8 cellular contexts compared by ENCODE assay signal in the genomic region with DNA sequence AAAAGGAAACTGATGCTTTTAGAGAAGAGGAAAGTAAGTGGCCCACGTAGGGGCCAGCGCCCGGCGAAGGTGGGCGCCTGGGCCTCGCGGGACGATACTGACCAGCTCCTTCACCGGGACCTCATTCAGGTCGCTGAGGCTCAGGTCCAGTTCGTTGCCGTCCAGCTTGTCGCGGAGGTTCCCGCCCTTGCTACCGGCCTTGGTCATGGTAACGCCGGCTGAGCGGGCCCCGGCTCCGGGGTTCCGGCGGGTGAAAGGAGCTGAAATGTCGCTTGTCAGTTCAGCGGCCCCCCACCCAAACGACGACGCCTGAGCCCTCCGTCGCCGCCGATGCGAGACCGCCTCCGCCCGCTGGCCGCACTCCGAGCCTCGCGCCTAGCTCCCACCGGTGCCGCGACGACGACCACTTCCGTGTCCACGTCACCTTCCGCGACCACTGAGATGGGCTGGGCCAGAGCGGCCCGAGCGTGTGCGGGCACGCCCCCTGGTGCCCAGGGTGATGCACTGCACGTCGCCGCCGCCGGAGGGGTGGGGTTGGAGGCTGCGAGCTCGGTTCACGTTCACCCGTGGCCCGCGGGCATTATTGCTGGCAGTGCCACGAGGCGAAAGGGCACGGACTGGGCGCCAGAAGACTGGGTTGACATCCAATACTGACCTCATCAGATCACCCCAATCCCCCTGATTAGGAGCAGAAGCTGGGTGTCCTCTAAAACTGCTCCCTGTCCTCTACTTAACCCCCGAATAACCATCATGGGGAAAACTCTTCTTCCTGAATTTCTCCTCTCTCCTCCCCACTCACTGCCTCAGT. TPM values are rescaled to one million over a fixed set of nuclear protein-coding genes. Genes with fewer than 3 reads are reported as not detected.
DNase-seq lines count a peak whose midpoint lies in the region; ATAC-seq lines count a peak whose summit lies in the region.

A gene (minus strand): TSS at position 413 of the 808 bp plus-strand sequence. CDS start 206 bp downstream, at position 207.

- peaks cover 4% of the 10 kb centered on the region for H3K9me3 Mint-ChIP-seq in activated T-helper 2 cell treated with anti-CD3 and anti-CD28 coated beads, Interferon-gamma antibody, Interleukin-2, Interleukin-4, amounts not matched to agents 10 μg/mL and 5 μg/mL and 100 μg/mL, durations not matched to agents 14 hours and 24 hours and 36 hours
- H3K9me3 Mint-ChIP-seq in natural killer cell treated with Interleukin-12 subunit alpha and Interleukin-12 subunit beta and Interleukin-15 and Interleukin-18, amount 100 ng/mL, for 72 hours: no peaks in the 10 kb centered on the region

- peaks cover 42% of the 10 kb centered on the region for H3K36me3 Mint-ChIP-seq in activated T-helper 2 cell treated with anti-CD3 and anti-CD28 coated beads, Interferon-gamma antibody, Interleukin-2, Interleukin-4, amounts not matched to agents 10 μg/mL and 5 μg/mL and 100 μg/mL, durations not matched to agents 14 hours and 24 hours and 36 hours (ENCODE audit: low read depth)
- peaks cover 21% of the 10 kb centered on the region for H3K36me3 Mint-ChIP-seq in natural killer cell treated with Interleukin-12 subunit alpha and Interleukin-12 subunit beta and Interleukin-15 and Interleukin-18, amount 100 ng/mL, for 72 hours

- H3K9me3 ChIP-seq in KOPT-K1 (ENCODE audit: insufficient read depth, low read length, poor library complexity, severe bottlenecking): no peaks in the 10 kb centered on the region

- DNase-seq in EH (ENCODE audit: low read depth): peak; percentile 86
- peak; percentile 89 for DNase-seq in RPMI8226
- DNase-seq in activated T-helper 2 cell treated with anti-CD3 and anti-CD28 coated beads, Interferon-gamma antibody, Interleukin-2, Interleukin-4, amounts not matched to agents 10 μg/mL and 5 μg/mL and 100 μg/mL, durations not matched to agents 14 hours and 24 hours and 36 hours (ENCODE audit: low spot score): peak; percentile 92
- peak; percentile 76 for DNase-seq in fibroblast of peridontal ligament (ENCODE audit: extremely low read depth)
- peak; percentile 93 for DNase-seq in natural killer cell treated with Interleukin-12 subunit alpha and Interleukin-12 subunit beta and Interleukin-15 and Interleukin-18, amount 100 ng/mL, for 72 hours (ENCODE audit: low spot score)
- peak; percentile 86 for DNase-seq in stimulated activated naive CD4-positive, alpha-beta T cell treated with Interleukin-2 at 50 U/mL for 16 hours (lab: John Stamatoyannopoulos, UW)

- H3K4me3 Mint-ChIP-seq in activated T-helper 2 cell treated with anti-CD3 and anti-CD28 coated beads, Interferon-gamma antibody, Interleukin-2, Interleukin-4, amounts not matched to agents 10 μg/mL and 5 μg/mL and 100 μg/mL, durations not matched to agents 14 hours and 24 hours and 36 hours (ENCODE audit: low read depth): peak within 1 kb of the TSS; percentile 99
- peak within 1 kb of the TSS; percentile 94 for H3K4me3 Mint-ChIP-seq in natural killer cell treated with Interleukin-12 subunit alpha and Interleukin-12 subunit beta and Interleukin-15 and Interleukin-18, amount 100 ng/mL, for 72 hours

- intact Hi-C loops in activated T-helper 2 cell treated with anti-CD3 and anti-CD28 coated beads, Interferon-gamma antibody, Interleukin-2, Interleukin-4, amounts not matched to agents 10 μg/mL and 5 μg/mL and 100 μg/mL, durations not matched to agents 14 hours and 24 hours and 36 hours (cut with micrococcal nuclease): loop anchor here (1.0 to 2.0 kb wide), 3 partner anchors 17 to 197 kb away; a partner anchor contains a TSS

- peak within 1 kb of the TSS; percentile 97 for H3K27ac Mint-ChIP-seq in activated T-helper 2 cell treated with anti-CD3 and anti-CD28 coated beads, Interferon-gamma antibody, Interleukin-2, Interleukin-4, amounts not matched to agents 10 μg/mL and 5 μg/mL and 100 μg/mL, durations not matched to agents 14 hours and 24 hours and 36 hours
- peak within 1 kb of the TSS; percentile 62 to 95 for H3K27ac Mint-ChIP-seq in natural killer cell treated with Interleukin-12 subunit alpha and Interleukin-12 subunit beta and Interleukin-15 and Interleukin-18, amount 100 ng/mL, for 72 hours

- peaks cover 24% of the 10 kb centered on the region for H3K4me1 Mint-ChIP-seq in activated T-helper 2 cell treated with anti-CD3 and anti-CD28 coated beads, Interferon-gamma antibody, Interleukin-2, Interleukin-4, amounts not matched to agents 10 μg/mL and 5 μg/mL and 100 μg/mL, durations not matched to agents 14 hours and 24 hours and 36 hours (ENCODE audit: low read depth)
- H3K4me1 Mint-ChIP-seq in natural killer cell treated with Interleukin-12 subunit alpha and Interleukin-12 subunit beta and Interleukin-15 and Interleukin-18, amount 100 ng/mL, for 72 hours (ENCODE audit: low read depth in 2 of 2): peaks cover 29 to 38% of the 10 kb centered on the region in 2 donors

- H3K27me3 Mint-ChIP-seq in activated T-helper 2 cell treated with anti-CD3 and anti-CD28 coated beads, Interferon-gamma antibody, Interleukin-2, Interleukin-4, amounts not matched to agents 10 μg/mL and 5 μg/mL and 100 μg/mL, durations not matched to agents 14 hours and 24 hours and 36 hours (ENCODE audit: low read depth): no peaks in the 10 kb centered on the region
- peaks cover 0 to 2% of the 10 kb centered on the region in 2 donors for H3K27me3 Mint-ChIP-seq in natural killer cell treated with Interleukin-12 subunit alpha and Interleukin-12 subunit beta and Interleukin-15 and Interleukin-18, amount 100 ng/mL, for 72 hours

- peak; percentile 86 for ATAC-seq in GM21786 (IDR thresholded peaks at IDR 0.05; ENCODE audit: unreplicated experiment)
- ATAC-seq in natural killer cell treated with Interleukin-12 subunit alpha and Interleukin-12 subunit beta and Interleukin-15 and Interleukin-18, amount 100 ng/mL, for 72 hours: peak; percentile 100

- peak within 1 kb of the TSS; percentile 75 for H3K27ac ChIP-seq in KOPT-K1 (ENCODE audit: low read depth, low read length, poor library complexity, severe bottlenecking)

- peaks cover 33% of the 10 kb centered on the region for H3K36me3 ChIP-seq in KOPT-K1 (ENCODE audit: insufficient read depth, low read length)

RNA-seq across cellular contexts. Expression of the gene that starts here (rescaled TPM):
- 118 and 119 TPM in 2 replicates for total RNA-seq in activated T-helper 2 cell treated with anti-CD3 and anti-CD28 coated beads, Interferon-gamma antibody, Interleukin-2, Interleukin-4, amounts not matched to agents 10 μg/mL and 5 μg/mL and 100 μg/mL, durations not matched to agents 14 hours and 24 hours and 36 hours
- total RNA-seq in natural killer cell treated with Interleukin-12 subunit alpha and Interleukin-12 subunit beta and Interleukin-15 and Interleukin-18, amount 100 ng/mL, for 72 hours: 100 to 1,000 TPM in 1 of 2 donors, 10 to 100 TPM in 1; 90.8 to 138 TPM

Comparison
In these comparisons a context has a peak if more than half of its experiments do, and no peak if none do; other contexts are left out.
1. Peak in every context shown above with its lines: DNase-seq, ATAC-seq and H3K27ac ChIP-seq.